ENCODE assay signal across 18 cellular contexts in genomic region chr5:126866837-126867236, GRCh38.
DNase-seq lines count a peak whose midpoint lies in the region; ATAC-seq and TF ChIP-seq lines count a peak whose summit lies in the region.
"Had no signal": no experiment of that assay in that cellular context is flagged by ENCODE, and none has a peak within 500 bp of the region (broad histone marks: within the 10 kb centered on the region; RNA-seq: fewer than 3 reads in every experiment).

No MANE protein-coding gene starts in this region.

- POLR2A ChIA-PET in CD8-positive, alpha-beta T cell (lab: Charles Lee): interaction anchor here (1.0 kb wide), 1 partner anchor 13 kb away, joined by 3 read pairs; no protein-coding TSS in a partner anchor
- POLR2A ChIA-PET in activated CD8-positive, alpha-beta T cell treated with anti-CD3 and anti-CD28 coated beads, Interleukin-2, amount 10 ng/mL, durations not matched to agents 7 days and 5 days (lab: Charles Lee): interaction anchor here (2.6 kb wide), 1 partner anchor 13 kb away, joined by 12 read pairs; no protein-coding TSS in a partner anchor

- no peaks in the 10 kb centered on the region for H3K4me1 ChIP-seq in CD8-positive, alpha-beta T cell (ENCODE audit: insufficient read depth, low read length)
- peaks cover 7% of the 10 kb centered on the region for H3K4me1 ChIP-seq in right cardiac atrium (ENCODE audit: control insufficient read depth, insufficient read depth, low read length)

- H3K36me3 Mint-ChIP-seq in CD8-positive, alpha-beta T cell: peaks cover 2% of the 10 kb centered on the region
- H3K36me3 Mint-ChIP-seq in HFFc6 (ENCODE audit: low read depth) (peaks cover 5% of the 10 kb centered on the region; the same call in 1 of the 2 replicates), immature natural killer cell (peaks cover 0 to 9% (median 0%) of the 10 kb centered on the region in 3 donors)
- H3K36me3 Mint-ChIP-seq in activated CD8-positive, alpha-beta T cell treated with anti-CD3 and anti-CD28 coated beads, Interleukin-2, amount 10 ng/mL, durations not matched to agents 7 days and 5 days (ENCODE audit: low read depth): peaks cover 8% of the 10 kb centered on the region

- peaks cover 12% of the 10 kb centered on the region for H3K4me1 Mint-ChIP-seq in CD8-positive, alpha-beta T cell (ENCODE audit: low read depth)
- peaks cover 23% of the 10 kb centered on the region for H3K4me1 Mint-ChIP-seq in HFFc6 (ENCODE audit: low read depth)
- peaks cover 15% of the 10 kb centered on the region for H3K4me1 Mint-ChIP-seq in activated CD8-positive, alpha-beta T cell treated with anti-CD3 and anti-CD28 coated beads, Interleukin-2, amount 10 ng/mL, durations not matched to agents 7 days and 5 days (ENCODE audit: low read depth)
- peaks cover 11% of the 10 kb centered on the region in 2 donors for H3K4me1 Mint-ChIP-seq in immature natural killer cell

- H3K4me3 Mint-ChIP-seq in CD8-positive, alpha-beta T cell: no peak overlapping the region
- H3K4me3 Mint-ChIP-seq in HFFc6 (no peak overlapping the region), immature natural killer cell (no peak overlapping the region)
- H3K4me3 Mint-ChIP-seq in activated CD8-positive, alpha-beta T cell treated with anti-CD3 and anti-CD28 coated beads, Interleukin-2, amount 10 ng/mL, durations not matched to agents 7 days and 5 days: no peak overlapping the region
- H3K4me3 Mint-ChIP-seq: H9 had no signal

- no peak for TF ChIP-seq CTCF in CD8-positive, alpha-beta T cell (IDR thresholded peaks at IDR 0.05)
- no peak for TF ChIP-seq CTCF in HFFc6 (IDR thresholded peaks at IDR 0.05)

- H3K36me3 ChIP-seq in CD8-positive, alpha-beta T cell (ENCODE audit: insufficient read depth, low read length): no peaks in the 10 kb centered on the region

- H3K27ac ChIP-seq in CD8-positive, alpha-beta T cell (ENCODE audit: low read depth, low read length): no peak overlapping the region
- no peak overlapping the region for H3K27ac ChIP-seq in right cardiac atrium (ENCODE audit: low read length)

- 52% methylated on average over 2 of the region's 2 CpGs for WGBS in right cardiac atrium

- no peak overlapping the region for H3K4me3 ChIP-seq in CD8-positive, alpha-beta T cell (ENCODE audit: low read depth, low read length)
- H3K4me3 ChIP-seq in right cardiac atrium (ENCODE audit: low read length): no peak overlapping the region

- H3K27me3 Mint-ChIP-seq in CD8-positive, alpha-beta T cell (ENCODE audit: low read depth): no peaks in the 10 kb centered on the region
- H3K27me3 Mint-ChIP-seq in HFFc6 (ENCODE audit: insufficient read depth): no peaks in the 10 kb centered on the region
- no peaks in the 10 kb centered on the region for H3K27me3 Mint-ChIP-seq in activated CD8-positive, alpha-beta T cell treated with anti-CD3 and anti-CD28 coated beads, Interleukin-2, amount 10 ng/mL, durations not matched to agents 7 days and 5 days (ENCODE audit: low read depth)
- H3K27me3 Mint-ChIP-seq in immature natural killer cell (ENCODE audit: low read depth in 3 of 3): peaks cover 0 to 3% (median 0%) of the 10 kb centered on the region in 3 donors

- intact Hi-C loops in CD8-positive, alpha-beta T cell (cut with DNase I, micrococcal nuclease): no loop called here
- intact Hi-C loops in right cardiac atrium (cut with DNase I): no loop called here

- H3K9me3 Mint-ChIP-seq in CD8-positive, alpha-beta T cell: no peaks in the 10 kb centered on the region
- no peaks in the 10 kb centered on the region for H3K9me3 Mint-ChIP-seq in HFFc6
- H3K9me3 Mint-ChIP-seq in activated CD8-positive, alpha-beta T cell treated with anti-CD3 and anti-CD28 coated beads, Interleukin-2, amount 10 ng/mL, durations not matched to agents 7 days and 5 days (ENCODE audit: insufficient read depth): no peaks in the 10 kb centered on the region
- no peaks in the 10 kb centered on the region for H3K9me3 Mint-ChIP-seq in immature natural killer cell
- H3K9me3 Mint-ChIP-seq: H9 had no signal

- no peak for ATAC-seq in CD8-positive, alpha-beta T cell
- peak; percentile 33 to 64 for ATAC-seq in right cardiac atrium
- no peak for ATAC-seq in activated CD8-positive, alpha-beta T cell treated with anti-CD3 and anti-CD28 coated beads, Interleukin-2, amount 10 ng/mL, durations not matched to agents 7 days and 5 days

- no peaks in the 10 kb centered on the region for H3K9me3 ChIP-seq in CD8-positive, alpha-beta T cell (ENCODE audit: low read length)
- H3K9me3 ChIP-seq in right cardiac atrium (ENCODE audit: control insufficient read depth, low read length): no peaks in the 10 kb centered on the region
- H3K9me3 ChIP-seq: SK-N-SH had no signal

- peak overlapping the region; percentile 22 for H3K27ac Mint-ChIP-seq in CD8-positive, alpha-beta T cell
- H3K27ac Mint-ChIP-seq in HFFc6: no peak overlapping the region
- no peak overlapping the region for H3K27ac Mint-ChIP-seq in activated CD8-positive, alpha-beta T cell treated with anti-CD3 and anti-CD28 coated beads, Interleukin-2, amount 10 ng/mL, durations not matched to agents 7 days and 5 days
- H3K27ac Mint-ChIP-seq in immature natural killer cell: no peak overlapping the region

- H3K27me3 ChIP-seq in CD8-positive, alpha-beta T cell (ENCODE audit: insufficient read depth, low read length): no peaks in the 10 kb centered on the region
- no peaks in the 10 kb centered on the region for H3K27me3 ChIP-seq in right cardiac atrium (ENCODE audit: control insufficient read depth, insufficient read depth)

- CTCF ChIA-PET in CD8-positive, alpha-beta T cell (lab: Charles Lee): no interaction called here
- CTCF ChIA-PET in activated CD8-positive, alpha-beta T cell treated with anti-CD3 and anti-CD28 coated beads, Interleukin-2, amount 10 ng/mL, durations not matched to agents 7 days and 5 days (lab: Charles Lee): interaction anchor here (0.6 kb wide), 1 partner anchor 102 kb away, joined by 3 read pairs; no protein-coding TSS in a partner anchor

- DNase-seq in Ammon's horn (ENCODE audit: low spot score) (peak; percentile 54), cerebellar nuclear complex (lab: John Stamatoyannopoulos, UW) (peak; percentile 1 to 7), right cardiac atrium (peak in 1 of 3 donors; percentile 46), OCI-M1 (lab: John Stamatoyannopoulos, UW) (no peak), HFFc6 (no peak), immature natural killer cell (no peak)
- DNase-seq in CD8-positive, alpha-beta T cell: no peak
- no peak for DNase-seq in activated CD8-positive, alpha-beta T cell treated with anti-CD3 and anti-CD28 coated beads, Interleukin-2, amount 10 ng/mL, durations not matched to agents 7 days and 5 days
- DNase-seq: Calu3, DMS53, H9, IMR-90, Kasumi-1, NCI-H1417, NCI-H1930, NCI-H510A, NCI-H774, SK-N-SH had no signal

Comparison
In these comparisons a context has a peak if more than half of its experiments do, and no peak if none do; other contexts are left out.
1. DNase-seq: peak in Ammon's horn (single experiment) and cerebellar nuclear complex (2 of 2); none in CD8-positive, alpha-beta T cell (0 of 7), OCI-M1 (single experiment), HFFc6 (single experiment), activated CD8-positive, alpha-beta T cell treated with anti-CD3 and anti-CD28 coated beads, Interleukin-2, amount 10 ng/mL, durations not matched to agents 7 days and 5 days (single experiment) and immature natural killer cell (0 of 3).
2. ATAC-seq: peak in right cardiac atrium (2 of 2); none in CD8-positive, alpha-beta T cell (single experiment) and activated CD8-positive, alpha-beta T cell treated with anti-CD3 and anti-CD28 coated beads, Interleukin-2, amount 10 ng/mL, durations not matched to agents 7 days and 5 days (single experiment).